1 cellular context compared by ENCODE assay signal in genomic region chr17:79916506-79916905, GRCh38.
TF ChIP-seq lines count a peak whose summit lies in the region.

No MANE protein-coding gene starts in this region.

TF ChIP-seq in HepG2, 621 proteins besides CTCF, POLR2A, EP300 and RAD21 (continued from another document):
- TF ChIP-seq POGK (CRISPR knock-in tag; conservative IDR thresholded peaks at IDR 0.05) (0 out of 2 replicates have a peak, but pooled peaks have one; percentile 29), HBP1 (CRISPR knock-in tag; IDR thresholded peaks at IDR 0.05; ENCODE audit: low read depth) (no peak), TOPORS (CRISPR knock-in tag; IDR thresholded peaks at IDR 0.05) (no peak), SUZ12 (IDR thresholded peaks at IDR 0.05; ENCODE audit: low read depth, low read length) (no peak)
